Comparison of ENCODE assay signal across 15 cellular contexts in the genomic region with DNA sequence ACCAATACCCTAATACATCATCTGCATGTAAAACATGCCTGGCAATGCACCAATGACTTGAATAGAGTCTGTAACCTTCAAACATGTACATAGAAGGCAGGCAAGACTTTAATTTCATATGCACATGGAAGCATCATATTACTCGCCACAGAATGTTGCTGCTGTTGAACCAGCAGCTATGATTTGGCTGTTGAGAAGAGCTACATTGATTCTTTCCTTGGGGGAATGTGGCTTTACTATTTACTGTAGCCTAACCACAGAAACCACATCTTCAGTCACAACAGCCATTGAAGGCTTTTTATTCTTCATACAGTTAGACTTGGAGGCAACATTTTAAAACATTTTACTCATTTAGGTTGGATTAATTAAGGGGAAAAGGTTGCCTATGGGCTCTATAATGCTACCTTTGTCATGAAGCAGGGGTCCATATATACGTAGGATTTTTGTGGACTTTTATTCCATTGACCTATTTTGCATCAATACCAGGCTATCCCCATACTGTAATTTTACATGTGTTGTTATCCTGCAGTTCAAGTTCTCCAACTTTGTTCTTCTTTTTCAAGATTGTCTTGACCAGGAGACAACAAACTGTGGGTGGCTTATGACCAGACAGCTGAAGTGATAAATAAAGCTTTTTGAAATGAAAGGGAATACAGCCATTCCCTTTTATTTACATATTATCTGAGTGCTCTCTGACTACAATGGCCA.
DNase-seq lines count a peak whose midpoint lies in the region; ATAC-seq and TF ChIP-seq lines count a peak whose summit lies in the region.
"Had no signal": no experiment of that assay in that cellular context is flagged by ENCODE, and none has a peak within 500 bp of the region (broad histone marks: within the 10 kb centered on the region; RNA-seq: fewer than 3 reads in every experiment).

No MANE protein-coding gene starts in this region.

- no peaks in the 10 kb centered on the region for H3K9me3 ChIP-seq in BLaER1

- H3K27ac ChIP-seq in BLaER1: no peak overlapping the region
- H3K27ac ChIP-seq: HL-60 had no signal

- no peak overlapping the region for H3K4me3 Mint-ChIP-seq in activated T-cell treated with anti-CD3 and anti-CD28 coated beads, Interleukin-2, amount 50 U/mL, for 72 hours
- H3K4me3 Mint-ChIP-seq: activated naive CD8-positive, alpha-beta T cell treated with anti-CD3 and anti-CD28 coated beads, Interleukin-2, amount 10 ng/mL, durations not matched to agents 7 days and 5 days; immature natural killer cell had no signal

- H3K27me3 ChIP-seq in BLaER1: no peaks in the 10 kb centered on the region

- TF ChIP-seq CTCF in choroid plexus epithelial cell (conservative IDR thresholded peaks at IDR 0.05; ENCODE audit: low read depth, low read length): no peak

- no peaks in the 10 kb centered on the region for H3K36me3 ChIP-seq in BLaER1

- H3K27ac Mint-ChIP-seq in activated T-cell treated with anti-CD3 and anti-CD28 coated beads, Interleukin-2, amount 50 U/mL, for 72 hours: no peak overlapping the region
- H3K27ac Mint-ChIP-seq: activated naive CD8-positive, alpha-beta T cell treated with anti-CD3 and anti-CD28 coated beads, Interleukin-2, amount 10 ng/mL, durations not matched to agents 7 days and 5 days; immature natural killer cell had no signal

- H3K36me3 Mint-ChIP-seq in activated T-cell treated with anti-CD3 and anti-CD28 coated beads, Interleukin-2, amount 50 U/mL, for 72 hours (ENCODE audit: insufficient read depth in 2 of 2): no peaks in the 10 kb centered on the region
- H3K36me3 Mint-ChIP-seq: activated naive CD8-positive, alpha-beta T cell treated with anti-CD3 and anti-CD28 coated beads, Interleukin-2, amount 10 ng/mL, durations not matched to agents 7 days and 5 days; immature natural killer cell had no signal

- H3K4me1 ChIP-seq in BLaER1: peaks cover 18% of the 10 kb centered on the region

- H3K4me3 ChIP-seq in BLaER1 (no peak overlapping the region), choroid plexus epithelial cell (ENCODE audit: low read depth, low read length) (no peak overlapping the region)

- H3K9me3 Mint-ChIP-seq in activated T-cell treated with anti-CD3 and anti-CD28 coated beads, Interleukin-2, amount 50 U/mL, for 72 hours: no peaks in the 10 kb centered on the region
- H3K9me3 Mint-ChIP-seq: activated naive CD8-positive, alpha-beta T cell treated with anti-CD3 and anti-CD28 coated beads, Interleukin-2, amount 10 ng/mL, durations not matched to agents 7 days and 5 days had no signal

- no peaks in the 10 kb centered on the region for H3K27me3 Mint-ChIP-seq in activated T-cell treated with anti-CD3 and anti-CD28 coated beads, Interleukin-2, amount 50 U/mL, for 72 hours (ENCODE audit: low read depth)
- H3K27me3 Mint-ChIP-seq: activated naive CD8-positive, alpha-beta T cell treated with anti-CD3 and anti-CD28 coated beads, Interleukin-2, amount 10 ng/mL, durations not matched to agents 7 days and 5 days had no signal

- H4K20me1 ChIP-seq in BLaER1: peaks cover 10% of the 10 kb centered on the region; the same call in 1 of the 2 replicates

- no peak overlapping the region for H3K9ac ChIP-seq in BLaER1

- peak overlapping the region; percentile 60 for H3K4me2 ChIP-seq in BLaER1

- DNase-seq in HS-27A (ENCODE audit: low read depth): peak; percentile 26
- DNase-seq in NCI-H69 (lab: John Stamatoyannopoulos, UW): peak; percentile 54
- peak; percentile 4 for DNase-seq in choroid plexus epithelial cell (ENCODE audit: low read depth)
- no peak for DNase-seq in NCI-H1105 treated with DMSO at 0.1 percent for 48 hours (lab: John Stamatoyannopoulos, UW)
- no peak for DNase-seq in SK-N-DZ (ENCODE audit: low spot score)
- no peak for DNase-seq in HuH-7 (ENCODE audit: low spot score)
- no peak for DNase-seq in activated T-cell treated with anti-CD3 and anti-CD28 coated beads, Interleukin-2, amount 50 U/mL, for 72 hours
- DNase-seq: activated CD4-positive, alpha-beta T cell treated with anti-CD3 and anti-CD28 coated beads for 1 hour; activated naive CD8-positive, alpha-beta T cell treated with anti-CD3 and anti-CD28 coated beads, Interleukin-2, amount 10 ng/mL, durations not matched to agents 7 days and 5 days; cerebellar nuclear complex; immature natural killer cell; right cardiac atrium; stimulated activated CD4-positive, alpha-beta T cell treated with anti-CD3 and anti-CD28 coated beads, Interleukin-4, amount 100 ng/mL, for 1 hour had no signal

- no peaks in the 10 kb centered on the region for H3K4me1 Mint-ChIP-seq in activated T-cell treated with anti-CD3 and anti-CD28 coated beads, Interleukin-2, amount 50 U/mL, for 72 hours (ENCODE audit: low read depth)
- H3K4me1 Mint-ChIP-seq: activated naive CD8-positive, alpha-beta T cell treated with anti-CD3 and anti-CD28 coated beads, Interleukin-2, amount 10 ng/mL, durations not matched to agents 7 days and 5 days; immature natural killer cell had no signal

- no peak for ATAC-seq in activated T-cell treated with anti-CD3 and anti-CD28 coated beads, Interleukin-2, amount 50 U/mL, for 72 hours (replicated peaks in 1 of 2)
- ATAC-seq: right cardiac atrium had no signal

Comparison
In these comparisons a context has a peak if more than half of its experiments do, and no peak if none do; other contexts are left out.
1. DNase-seq: peak in HS-27A (single experiment), NCI-H69 (single experiment) and choroid plexus epithelial cell (single experiment); none in NCI-H1105 treated with DMSO at 0.1 percent for 48 hours (single experiment), SK-N-DZ (single experiment), HuH-7 (single experiment) and activated T-cell treated with anti-CD3 and anti-CD28 coated beads, Interleukin-2, amount 50 U/mL, for 72 hours (0 of 2).